In genomic region chr19:55339225-55340143, GRCh38 we compare ENCODE assay signal across 8 cellular contexts. TPM values are rescaled to one million over a fixed set of nuclear protein-coding genes. Genes with fewer than 3 reads are reported as not detected.
A peak's percentile ranks its signal among the peaks of the same experiment; 100 is the strongest.
DNase-seq lines count a peak whose midpoint lies in the region; ATAC-seq, FAIRE-seq and TF ChIP-seq lines count a peak whose summit lies in the region.

KMT5C (plus strand) TSS chr19:55339876; CDS start chr19:55341937, 2,061 bp downstream.

- DNase-seq in BE2C (peak; percentile 100), GM19239 (ENCODE audit: insufficient read length, low spot score) (peak; percentile 98), NCI-H524 treated with DMSO at 0.1 percent for 48 hours (lab: John Stamatoyannopoulos, UW) (peak; percentile 100), kidney glomerular epithelial cell (lab: John Stamatoyannopoulos, UW) (peak; percentile 100)
- peak; percentile 100 for DNase-seq in activated CD4-positive, alpha-beta T cell treated with anti-CD3 and anti-CD28 coated beads for 4 hours
- DNase-seq in stimulated activated CD4-positive, alpha-beta T cell treated with anti-CD3 and anti-CD28 coated beads, Interleukin-1b, Interleukin-23, amount 100 ng/mL, for 1 hour (ENCODE audit: low read depth in 2 of 2), result peak; percentile 100

- H3K27me3 ChIP-seq in BE2C, result no peaks in the 10 kb centered on the region

- H3K27ac ChIP-seq in cingulate gyrus (ENCODE audit: low read depth, low read length), result peak within 1 kb of the TSS; percentile 97

- no peaks in the 10 kb centered on the region for H3K9me3 ChIP-seq in BE2C

- peaks cover 9% of the 10 kb centered on the region; the same call in 1 of the 2 replicates for H3K36me3 ChIP-seq in BE2C

- H3K4me3 ChIP-seq in BE2C (ENCODE audit: low read depth, low read length), result peak within 1 kb of the TSS; percentile 77

- peak; percentile 100 for FAIRE-seq in GM19239 (lab: Jason Lieb, UNC)

- TF ChIP-seq CTCF in BE2C (IDR thresholded peaks at IDR 0.05; ENCODE audit: low read depth, low read length), result peak; percentile 26

- ATAC-seq in HG03457 (IDR thresholded peaks at IDR 0.05; ENCODE audit: unreplicated experiment), result peak; percentile 66

- no peaks in the 10 kb centered on the region; the same call in 1 of the 2 replicates for H3K4me1 ChIP-seq in BE2C

RNA-seq across cellular contexts. Expression of gene KMT5C, which starts in this region (rescaled TPM):
- polyA plus RNA-seq in BE2C (2012; ENCODE audit: insufficient read depth, insufficient read length, low read depth), result 24.8 TPM

Comparison
In these comparisons a context has a peak if more than half of its experiments do, and no peak if none do; other contexts are left out.
1. Peak in every context shown above with its lines: DNase-seq, ATAC-seq, H3K4me3 ChIP-seq and H3K27ac ChIP-seq.